In the genomic region with DNA sequence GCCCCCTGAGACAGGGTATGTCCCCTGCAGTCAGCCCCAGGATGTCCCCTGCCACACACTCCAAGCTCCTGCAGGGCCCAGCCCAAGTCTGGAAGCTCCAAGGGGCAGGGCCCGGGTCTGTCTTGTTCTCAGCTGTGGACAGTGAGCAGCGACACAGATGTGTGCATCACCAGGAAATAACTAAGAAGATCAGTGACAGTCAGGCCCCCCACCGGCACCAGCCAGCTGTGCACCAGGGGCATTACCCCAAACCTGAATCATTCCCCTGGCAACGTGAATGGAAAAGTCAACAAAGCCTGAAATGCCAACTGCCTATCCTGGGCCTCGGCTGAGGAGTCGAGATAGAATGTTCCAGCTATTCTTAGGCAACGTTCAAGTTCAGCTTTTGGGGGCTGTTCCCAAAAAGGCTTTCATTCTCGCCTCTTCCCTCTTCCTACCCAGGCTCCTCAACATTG, we compare ENCODE assay signal across 9 cellular contexts.
DNase-seq lines count a peak whose midpoint lies in the region; TF ChIP-seq lines count a peak whose summit lies in the region.
"Had no signal": no experiment of that assay in that cellular context is flagged by ENCODE, and none has a peak within 500 bp of the region (broad histone marks: within the 10 kb centered on the region; RNA-seq: fewer than 3 reads in every experiment).

No MANE protein-coding gene starts in this region.

- TF ChIP-seq POLR2A in tibial nerve (IDR thresholded peaks at IDR 0.05) = no peak

- H3K4me3 ChIP-seq in tibial nerve = no peak overlapping the region

- no peaks in the 10 kb centered on the region for H3K9me3 Mint-ChIP-seq in activated naive CD8-positive, alpha-beta T cell (ENCODE audit: low read depth)
- H3K9me3 Mint-ChIP-seq in immature natural killer cell = no peaks in the 10 kb centered on the region
- H3K9me3 Mint-ChIP-seq: T-helper 1 cell treated with Interleukin-12 subunit alpha and Interleukin-12 subunit beta and Interleukin-4 antibody, amounts not matched to agents 30 μg/mL and 1 μg/mL, for 36 hours had no signal

- H3K36me3 Mint-ChIP-seq in activated naive CD8-positive, alpha-beta T cell = peaks cover 7% of the 10 kb centered on the region
- H3K36me3 Mint-ChIP-seq in immature natural killer cell = peaks cover 19 to 40% (median 29%) of the 10 kb centered on the region in 3 donors

- H3K27ac ChIP-seq in tibial nerve = peak overlapping the region; percentile 42 to 87 (median 80)

- peaks cover 0 to 8% (median 0%) of the 10 kb centered on the region in 4 donors for H3K9me3 ChIP-seq in tibial nerve

- peaks cover 60% of the 10 kb centered on the region for H3K4me1 Mint-ChIP-seq in activated naive CD8-positive, alpha-beta T cell (ENCODE audit: low read depth)
- H3K4me1 Mint-ChIP-seq in immature natural killer cell = peaks cover 100% of the 10 kb centered on the region in 2 donors

- DNase-seq in activated T-cell treated with anti-CD3 and anti-CD28 coated beads, Interleukin-2, amount 50 U/mL, for 1 hour = peak; percentile 33
- DNase-seq in activated T-cell treated with anti-CD3 and anti-CD28 coated beads for 4 hours (no peak), immature natural killer cell (peak; percentile 46 to 55 (median 51)), tibial nerve (ENCODE audit: low spot score in 2 of 2) (peak in 1 of 2 donors; percentile 29), COLO668 (lab: John Stamatoyannopoulos, UW; ENCODE audit: unreplicated experiment) (no peak), cerebellar cortex (ENCODE audit: low spot score) (no peak), GM13976 (ENCODE audit: low spot score) (no peak)

- in situ Hi-C loops in GM13976 (cut with MboI; ENCODE audit: low sequenced_read_pairs, unreplicated experiment) = no loop called here

- 14 to 38% methylated on average over 8 of the region's 8 CpGs for WGBS in tibial nerve, 2 donors

- peak overlapping the region; percentile 77 for H3K27ac Mint-ChIP-seq in activated naive CD8-positive, alpha-beta T cell
- H3K27ac Mint-ChIP-seq in immature natural killer cell = peak overlapping the region; percentile 85 to 96 (median 92)

- H3K36me3 ChIP-seq in tibial nerve = peaks cover 0 to 18% (median 0%) of the 10 kb centered on the region in 3 donors

- TF ChIP-seq CTCF in tibial nerve (IDR thresholded peaks at IDR 0.05) = no peak
- TF ChIP-seq CTCF in GM13976 (IDR thresholded peaks at IDR 0.05; ENCODE audit: borderline replicate concordance, control extremely low read depth, extremely low read depth, insufficient read depth, missing control alignments) = no peak

- H3K4me1 ChIP-seq in tibial nerve = peaks cover 0 to 74% (median 53%) of the 10 kb centered on the region in 4 donors

- no peaks in the 10 kb centered on the region for H3K27me3 ChIP-seq in tibial nerve

- no peak for TF ChIP-seq EP300 in tibial nerve (IDR thresholded peaks at IDR 0.05)

- H3K4me3 Mint-ChIP-seq in activated naive CD8-positive, alpha-beta T cell = no peak overlapping the region
- peak overlapping the region; percentile 73 to 93 (median 85) for H3K4me3 Mint-ChIP-seq in immature natural killer cell
- H3K4me3 Mint-ChIP-seq: T-helper 1 cell treated with Interleukin-12 subunit alpha and Interleukin-12 subunit beta and Interleukin-4 antibody, amounts not matched to agents 30 μg/mL and 1 μg/mL, for 36 hours had no signal

- no peaks in the 10 kb centered on the region for H3K27me3 Mint-ChIP-seq in activated naive CD8-positive, alpha-beta T cell
- peaks cover 16 to 42% (median 24%) of the 10 kb centered on the region in 3 donors for H3K27me3 Mint-ChIP-seq in immature natural killer cell (ENCODE audit: low read depth in 3 of 3)

Comparison
In these comparisons a context has a peak if more than half of its experiments do, and no peak if none do; other contexts are left out.
1. DNase-seq: peak in activated T-cell treated with anti-CD3 and anti-CD28 coated beads, Interleukin-2, amount 50 U/mL, for 1 hour (single experiment) and immature natural killer cell (3 of 3); none in activated T-cell treated with anti-CD3 and anti-CD28 coated beads for 4 hours (single experiment), COLO668 (single experiment), cerebellar cortex (single experiment) and GM13976 (single experiment).